ENCODE assay signal across 8 cellular contexts in genomic region chr15:74631935-74632560, GRCh38. TPM values are rescaled to one million over a fixed set of nuclear protein-coding genes. Genes with fewer than 3 reads are reported as not detected.
DNase-seq lines count a peak whose midpoint lies in the region; ATAC-seq and TF ChIP-seq lines count a peak whose summit lies in the region.

No MANE protein-coding gene starts in this region.

- H3K4me1 ChIP-seq in lung (ENCODE audit: control insufficient read depth in 2 of 2, insufficient read depth in 2 of 2, low read length in 2 of 2) = peaks cover 0 to 3% of the 10 kb centered on the region in 2 donors

- TF ChIP-seq CTCF in GM12865 (IDR thresholded peaks at IDR 0.05; ENCODE audit: insufficient read depth, low read depth, low read length, missing control alignments) (peak; percentile 96), lung (IDR thresholded peaks at IDR 0.05; ENCODE audit: control extremely low read depth, extremely low read depth) (peak; percentile 63)

- no peaks in the 10 kb centered on the region for H3K27me3 ChIP-seq in lung (ENCODE audit: control insufficient read depth, insufficient read depth)

- H3K4me3 ChIP-seq in GM12865 (ENCODE audit: low read depth, low read length) = no peak overlapping the region
- no peak overlapping the region for H3K4me3 ChIP-seq in lung

- 70 to 75% methylated on average over 8 of the region's 8 CpGs for WGBS in lung, 2 donors

- peaks cover 14 to 69% of the 10 kb centered on the region in 2 donors for H3K36me3 ChIP-seq in lung (ENCODE audit: control insufficient read depth in 2 of 2, insufficient read depth in 2 of 2, low read length in 2 of 2)

- H3K27ac ChIP-seq in lung (ENCODE audit: low read depth in 1 of 2, low read length in 1 of 2) = no peak overlapping the region

- peak; percentile 74 for DNase-seq in GM12865 (ENCODE audit: low read depth)
- peak; percentile 47 for DNase-seq in M059J (ENCODE audit: low read depth)
- DNase-seq in activated CD4-positive, CD25-positive, alpha-beta regulatory T cell treated with anti-CD3 and anti-CD28 coated beads, Interleukin-2, amount 50 U/mL, for 72 hours = peak; percentile 67
- DNase-seq in cerebellum (ENCODE audit: low spot score) = peak; percentile 74
- peak; percentile 48 for DNase-seq in lung (ENCODE audit: low spot score)
- peak; percentile 44 to 49 for DNase-seq in stimulated activated CD8-positive, alpha-beta memory T cell treated with anti-CD3 and anti-CD28 coated beads, Interleukin-2, amount 100 ng/mL, for 48 hours (ENCODE audit: low read depth in 2 of 2)
- no peak for DNase-seq in DMS153 treated with DMSO at 0.1 percent for 48 hours (lab: John Stamatoyannopoulos, UW; ENCODE audit: unreplicated experiment)

- ATAC-seq in lung (ENCODE audit: insufficient read depth, low FRiP score) = peak; percentile 60
- no peak for ATAC-seq in HG03520 (IDR thresholded peaks at IDR 0.05; ENCODE audit: unreplicated experiment)

- no peaks in the 10 kb centered on the region for H3K9me3 ChIP-seq in lung (ENCODE audit: control insufficient read depth in 2 of 2, insufficient read depth in 1 of 2, low read length in 1 of 2)

RNA-seq across cellular contexts. Expression of gene CLK3, which starts 16.4 kb away (rescaled TPM):
- 60.7 and 81.1 TPM in 2 replicates for total RNA-seq in M059J (2014; rRNA removed; shearing (Covaris generic))
- 37.6 TPM for total RNA-seq in cerebellum
- total RNA-seq in lung = 10 to 100 TPM; 65.9 to 70.4 TPM
- 10 to 100 TPM; 56.1 to 63.3 TPM for polyA plus RNA-seq in lung
